ENCODE assay signal across 8 cellular contexts in the genomic region with DNA sequence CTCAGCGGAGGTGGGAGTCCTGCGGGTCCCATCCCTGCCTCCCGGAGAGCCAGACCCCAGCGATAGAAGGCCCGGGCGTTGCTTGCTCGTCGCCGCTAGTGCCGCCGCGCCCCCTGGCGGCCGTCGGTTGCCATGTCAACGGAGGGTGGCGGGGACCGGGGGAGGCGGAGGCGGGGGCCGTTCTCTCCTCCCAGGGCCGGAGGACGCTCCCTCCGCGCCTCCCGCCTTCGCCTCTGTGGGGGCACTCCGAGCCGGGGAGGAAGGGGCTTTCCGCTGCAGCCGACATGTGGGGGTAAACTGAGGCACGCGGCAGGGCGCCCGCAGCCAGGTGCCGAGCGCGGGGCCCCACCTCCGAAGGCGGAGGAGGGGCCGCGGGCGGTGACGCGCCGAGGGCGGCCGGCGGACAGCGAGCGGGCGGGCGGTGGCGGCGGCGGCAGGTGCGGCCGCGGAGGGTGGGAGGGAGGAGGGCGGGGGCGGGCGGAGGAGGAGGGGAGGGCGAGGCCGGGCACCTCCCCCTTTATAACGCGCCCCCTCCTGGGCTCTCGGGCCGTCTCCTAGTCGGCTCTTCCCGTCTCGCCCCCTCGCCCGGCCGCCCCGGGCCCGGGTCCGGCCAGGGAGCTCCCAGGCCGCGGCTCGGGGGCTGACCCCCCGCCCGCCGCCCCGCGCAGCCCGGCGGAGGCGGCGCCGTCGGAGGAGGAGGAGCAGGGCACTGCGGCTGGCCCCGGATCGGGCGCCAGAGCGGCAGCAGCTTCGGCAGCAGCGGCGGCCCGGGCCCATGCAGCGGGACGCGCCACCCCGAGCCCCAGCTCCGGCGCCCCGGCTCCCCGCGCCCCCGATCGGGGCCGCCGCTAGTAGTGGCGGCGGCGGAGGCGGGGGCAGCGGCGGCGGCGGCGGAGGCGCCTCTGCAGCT. TPM values are rescaled to one million over a fixed set of nuclear protein-coding genes. Genes with fewer than 3 reads are reported as not detected.
DNase-seq lines count a peak whose midpoint lies in the region; ATAC-seq and TF ChIP-seq lines count a peak whose summit lies in the region.

No MANE protein-coding gene starts in this region.

- peaks cover 37% of the 10 kb centered on the region for H3K36me3 Mint-ChIP-seq in T-helper 2 cell treated with Interferon-gamma antibody and Interleukin-4, amounts not matched to agents 5 μg/mL and 100 μg/mL, for 36 hours (ENCODE audit: low read depth)

- peak overlapping the region; percentile 71 for H3K4me3 Mint-ChIP-seq in T-helper 2 cell treated with Interferon-gamma antibody and Interleukin-4, amounts not matched to agents 5 μg/mL and 100 μg/mL, for 36 hours

- peak overlapping the region; percentile 90 for H3K27ac Mint-ChIP-seq in T-helper 2 cell treated with Interferon-gamma antibody and Interleukin-4, amounts not matched to agents 5 μg/mL and 100 μg/mL, for 36 hours

- H3K4me3 ChIP-seq in right cardiac atrium (ENCODE audit: low read length) (peak overlapping the region; percentile 73), aorta (ENCODE audit: low read length in 2 of 2) (peak overlapping the region; percentile 92 to 97)

- peaks cover 50% of the 10 kb centered on the region for H3K4me1 Mint-ChIP-seq in T-helper 2 cell treated with Interferon-gamma antibody and Interleukin-4, amounts not matched to agents 5 μg/mL and 100 μg/mL, for 36 hours (ENCODE audit: low read depth)

- ATAC-seq in HG02840 (IDR thresholded peaks at IDR 0.05; ENCODE audit: low FRiP score, unreplicated experiment) (peak; percentile 50), right cardiac atrium (peak; percentile 61 to 69), aorta (ENCODE audit: low FRiP score) (peak; percentile 89)

- H3K9me3 Mint-ChIP-seq in T-helper 2 cell treated with Interferon-gamma antibody and Interleukin-4, amounts not matched to agents 5 μg/mL and 100 μg/mL, for 36 hours: no peaks in the 10 kb centered on the region

- intact Hi-C loops in right cardiac atrium (cut with DNase I): loop anchor here in 2 of 4 donors (2.0 to 5.0 kb wide), 2 partner anchors 48 to 50 kb away; partner anchors contain the start of gene TOR2A (in 2 of the 2)
- intact Hi-C loops in aorta (cut with DNase I): loop anchor here (1.0 to 5.0 kb wide), 5 partner anchors 48 to 136 kb away; partner anchors contain the start of genes ST6GALNAC4 (in 1 of the 2) and TOR2A (in 1 of the 2)

- peaks cover 4 to 8% of the 10 kb centered on the region in 2 donors for H3K36me3 ChIP-seq in aorta (ENCODE audit: control insufficient read depth in 1 of 2, insufficient read depth in 2 of 2, low read length in 1 of 2)

- no peaks in the 10 kb centered on the region for H3K27me3 ChIP-seq in right cardiac atrium (ENCODE audit: control insufficient read depth, insufficient read depth)
- H3K27me3 ChIP-seq in aorta (ENCODE audit: control insufficient read depth in 1 of 2, insufficient read depth in 2 of 2, low read length in 1 of 2): no peaks in the 10 kb centered on the region

- peak overlapping the region; percentile 99 for H3K27ac ChIP-seq in right cardiac atrium (ENCODE audit: low read length)
- peak overlapping the region; percentile 60 to 78 for H3K27ac ChIP-seq in aorta (ENCODE audit: low read depth in 1 of 2, low read length in 2 of 2)

- under 1% methylated on average over 120 of the region's 123 CpGs for WGBS in right cardiac atrium
- 0 to 1% methylated on average over 28 to 120 of the region's 123 CpGs for WGBS in aorta, 2 donors

- peak; percentile 83 for TF ChIP-seq CTCF in GM13977 (IDR thresholded peaks at IDR 0.05; ENCODE audit: extremely low read depth, insufficient read depth, missing control alignments)

- no peaks in the 10 kb centered on the region for H3K9me3 ChIP-seq in right cardiac atrium (ENCODE audit: control insufficient read depth, low read length)
- no peaks in the 10 kb centered on the region for H3K9me3 ChIP-seq in aorta (ENCODE audit: control insufficient read depth, low read length)

- no peaks in the 10 kb centered on the region for H3K27me3 Mint-ChIP-seq in T-helper 2 cell treated with Interferon-gamma antibody and Interleukin-4, amounts not matched to agents 5 μg/mL and 100 μg/mL, for 36 hours (ENCODE audit: low read depth)

- DNase-seq in GM13977 (ENCODE audit: low spot score): peak; percentile 94
- peak; percentile 75 for DNase-seq in NCI-H146 (lab: John Stamatoyannopoulos, UW)
- DNase-seq in T-helper 2 cell treated with Interferon-gamma antibody and Interleukin-4, amounts not matched to agents 5 μg/mL and 100 μg/mL, for 36 hours (ENCODE audit: low spot score): peak; percentile 86
- peak in 56 of 58 donors; percentile 29 to 84 (median 74) for DNase-seq in anterior cingulate cortex (lab: John Stamatoyannopoulos, UW)
- peak; percentile 88 to 96 (median 95) for DNase-seq in right cardiac atrium
- DNase-seq in renal cortical epithelial cell (ENCODE audit: low read depth): peak; percentile 33
- DNase-seq in aorta: peak; percentile 92 to 97

- in situ Hi-C loops in GM13977 (cut with MboI; ENCODE audit: low pct_unique_long_range_greater_than_20kb, low sequenced_read_pairs, unreplicated experiment): loop anchor here (10.0 kb wide), 1 partner anchor 130 kb away; the partner anchor contains the start of gene ST6GALNAC4

- H3K4me1 ChIP-seq in right cardiac atrium (ENCODE audit: control insufficient read depth, insufficient read depth, low read length) (peaks cover 2% of the 10 kb centered on the region), aorta (ENCODE audit: control insufficient read depth in 1 of 2, insufficient read depth in 2 of 2, low read length in 2 of 2) (no peaks in the 10 kb centered on the region)

RNA-seq across cellular contexts. Expression of gene CDK9, which starts 0.6 kb away (rescaled TPM):
- total RNA-seq in right cardiac atrium (10 to 100 TPM; 49.0 to 62.5 (median 58.6) TPM), renal cortical epithelial cell (43.6 and 69.1 TPM in 2 replicates), aorta (100 to 1,000 TPM; 103 to 131 TPM)
- polyA plus RNA-seq in right cardiac atrium (37.3 TPM), aorta (100 to 1,000 TPM in 1 of 2 donors, 10 to 100 TPM in 1; 29.3 to 115 TPM)

RNA-seq across cellular contexts. Expression of gene SH2D3C, which starts 6.8 kb away (rescaled TPM):
- total RNA-seq in right cardiac atrium (10 to 100 TPM in 3 of 4 donors, 1 to 10 TPM in 1; 9.4 to 15.5 (median 12.7) TPM), renal cortical epithelial cell (0.05 and 0.17 TPM in 2 replicates), aorta (10 to 100 TPM; 19.7 to 34.8 TPM)
- polyA plus RNA-seq in right cardiac atrium (17.4 TPM), aorta (1 to 10 TPM in 1 of 2 donors, under 1 TPM in 1; 0.13 to 2.0 TPM)

RNA-seq across cellular contexts. Expression of gene FPGS, which starts 17.4 kb away (rescaled TPM):
- total RNA-seq in right cardiac atrium: 10 to 100 TPM; 34.1 to 53.1 (median 45.6) TPM
- polyA plus RNA-seq in right cardiac atrium: 30.1 TPM
- total RNA-seq in renal cortical epithelial cell: 75.2 and 136 TPM in 2 replicates
- 10 to 100 TPM; 61.9 to 77.7 TPM for total RNA-seq in aorta
- 100 to 1,000 TPM in 1 of 2 donors, 10 to 100 TPM in 1; 15.2 to 116 TPM for polyA plus RNA-seq in aorta

RNA-seq across cellular contexts. Expression of gene TOR2A, which starts 50.2 kb away (rescaled TPM):
- total RNA-seq in right cardiac atrium: 1 to 10 TPM; 3.1 to 3.9 (median 3.5) TPM
- polyA plus RNA-seq in right cardiac atrium: 3.7 TPM
- total RNA-seq in renal cortical epithelial cell: 3.3 and 6.4 TPM in 2 replicates
- 1 to 10 TPM; 5.8 to 8.0 TPM for total RNA-seq in aorta
- 10 to 100 TPM in 1 of 2 donors, 1 to 10 TPM in 1; 4.5 to 12.7 TPM for polyA plus RNA-seq in aorta

Comparison
In these comparisons a context has a peak if more than half of its experiments do, and no peak if none do; other contexts are left out.
1. Peak in every context shown above with its lines: DNase-seq, ATAC-seq, H3K4me3 ChIP-seq and H3K27ac ChIP-seq.
2. DNase-seq: peak in every context shown above with its lines; median percentile 95 in right cardiac atrium; 94 in aorta; 94 in GM13977; 86 in T-helper 2 cell treated with Interferon-gamma antibody and Interleukin-4, amounts not matched to agents 5 μg/mL and 100 μg/mL, for 36 hours; 75 in NCI-H146; 74 in anterior cingulate cortex; 33 in renal cortical epithelial cell.